1 cellular context compared by ENCODE assay signal in genomic region chr18:46706968-46707367, GRCh38.
TF ChIP-seq lines count a peak whose summit lies in the region.

No MANE protein-coding gene starts in this region.

TF ChIP-seq in GM23338, 12 proteins besides CTCF, POLR2A, EP300 and RAD21 (continued from another document):
- TF ChIP-seq POLR2AphosphoS5 (IDR thresholded peaks at IDR 0.05; ENCODE audit: low read depth), result no peak
- TF ChIP-seq EZH2phosphoT487 (IDR thresholded peaks at IDR 0.05; ENCODE audit: unreplicated experiment), result no peak
- TF ChIP-seq NANOG (IDR thresholded peaks at IDR 0.05; ENCODE audit: borderline replicate concordance), result no peak
- no peak for TF ChIP-seq STAT1 (IDR thresholded peaks at IDR 0.05; ENCODE audit: unreplicated experiment)
- TF ChIP-seq JUNB (IDR thresholded peaks at IDR 0.05; ENCODE audit: unreplicated experiment), result no peak
- TF ChIP-seq CREB1 (CRISPR knock-in tag; IDR thresholded peaks at IDR 0.05; ENCODE audit: low read depth), result no peak
- no peak for TF ChIP-seq ZNF462 (CRISPR knock-in tag; IDR thresholded peaks at IDR 0.05)
TF ChIP-seq in GM23338: peak in this region for 0.
